1 cellular context compared by ENCODE assay signal in genomic region chr1:160548183-160548582, GRCh38.
TF ChIP-seq lines count a peak whose summit lies in the region.

No MANE protein-coding gene starts in this region.

TF ChIP-seq in GM12878, 131 proteins besides CTCF, POLR2A, EP300 and RAD21 (continued from another document):
- TF ChIP-seq, protein P1, sequence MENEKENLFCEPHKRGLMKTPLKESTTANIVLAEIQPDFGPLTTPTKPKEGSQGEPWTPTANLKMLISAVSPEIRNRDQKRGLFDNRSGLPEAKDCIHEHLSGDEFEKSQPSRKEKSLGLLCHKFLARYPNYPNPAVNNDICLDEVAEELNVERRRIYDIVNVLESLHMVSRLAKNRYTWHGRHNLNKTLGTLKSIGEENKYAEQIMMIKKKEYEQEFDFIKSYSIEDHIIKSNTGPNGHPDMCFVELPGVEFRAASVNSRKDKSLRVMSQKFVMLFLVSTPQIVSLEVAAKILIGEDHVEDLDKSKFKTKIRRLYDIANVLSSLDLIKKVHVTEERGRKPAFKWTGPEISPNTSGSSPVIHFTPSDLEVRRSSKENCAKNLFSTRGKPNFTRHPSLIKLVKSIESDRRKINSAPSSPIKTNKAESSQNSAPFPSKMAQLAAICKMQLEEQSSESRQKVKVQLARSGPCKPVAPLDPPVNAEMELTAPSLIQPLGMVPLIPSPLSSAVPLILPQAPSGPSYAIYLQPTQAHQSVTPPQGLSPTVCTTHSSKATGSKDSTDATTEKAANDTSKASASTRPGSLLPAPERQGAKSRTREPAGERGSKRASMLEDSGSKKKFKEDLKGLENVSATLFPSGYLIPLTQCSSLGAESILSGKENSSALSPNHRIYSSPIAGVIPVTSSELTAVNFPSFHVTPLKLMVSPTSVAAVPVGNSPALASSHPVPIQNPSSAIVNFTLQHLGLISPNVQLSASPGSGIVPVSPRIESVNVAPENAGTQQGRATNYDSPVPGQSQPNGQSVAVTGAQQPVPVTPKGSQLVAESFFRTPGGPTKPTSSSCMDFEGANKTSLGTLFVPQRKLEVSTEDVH (IDR thresholded peaks at IDR 0.05; ENCODE audit: low read depth, partially characterized antibody) = no peak
- TF ChIP-seq, protein P2, sequence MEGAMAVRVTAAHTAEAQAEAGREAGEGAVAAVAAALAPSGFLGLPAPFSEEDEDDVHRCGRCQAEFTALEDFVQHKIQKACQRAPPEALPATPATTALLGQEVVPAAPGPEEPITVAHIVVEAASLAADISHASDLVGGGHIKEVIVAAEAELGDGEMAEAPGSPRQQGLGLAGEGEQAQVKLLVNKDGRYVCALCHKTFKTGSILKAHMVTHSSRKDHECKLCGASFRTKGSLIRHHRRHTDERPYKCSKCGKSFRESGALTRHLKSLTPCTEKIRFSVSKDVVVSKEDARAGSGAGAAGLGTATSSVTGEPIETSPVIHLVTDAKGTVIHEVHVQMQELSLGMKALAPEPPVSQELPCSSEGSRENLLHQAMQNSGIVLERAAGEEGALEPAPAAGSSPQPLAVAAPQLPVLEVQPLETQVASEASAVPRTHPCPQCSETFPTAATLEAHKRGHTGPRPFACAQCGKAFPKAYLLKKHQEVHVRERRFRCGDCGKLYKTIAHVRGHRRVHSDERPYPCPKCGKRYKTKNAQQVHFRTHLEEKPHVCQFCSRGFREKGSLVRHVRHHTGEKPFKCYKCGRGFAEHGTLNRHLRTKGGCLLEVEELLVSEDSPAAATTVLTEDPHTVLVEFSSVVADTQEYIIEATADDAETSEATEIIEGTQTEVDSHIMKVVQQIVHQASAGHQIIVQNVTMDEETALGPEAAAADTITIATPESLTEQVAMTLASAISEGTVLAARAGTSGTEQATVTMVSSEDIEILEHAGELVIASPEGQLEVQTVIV (IDR thresholded peaks at IDR 0.05; ENCODE audit: borderline replicate concordance, partially characterized antibody) = no peak
- TF ChIP-seq CHD1 (IDR thresholded peaks at IDR 0.05; ENCODE audit: low read depth, low read length) (no peak), KDM1A (IDR thresholded peaks at IDR 0.05; ENCODE audit: borderline replicate concordance) (no peak), CBFB (IDR thresholded peaks at IDR 0.05; ENCODE audit: low read depth) (no peak), ZNF622 (IDR thresholded peaks at IDR 0.05) (no peak)
